ENCODE assay signal across 1 cellular context in the genomic region with DNA sequence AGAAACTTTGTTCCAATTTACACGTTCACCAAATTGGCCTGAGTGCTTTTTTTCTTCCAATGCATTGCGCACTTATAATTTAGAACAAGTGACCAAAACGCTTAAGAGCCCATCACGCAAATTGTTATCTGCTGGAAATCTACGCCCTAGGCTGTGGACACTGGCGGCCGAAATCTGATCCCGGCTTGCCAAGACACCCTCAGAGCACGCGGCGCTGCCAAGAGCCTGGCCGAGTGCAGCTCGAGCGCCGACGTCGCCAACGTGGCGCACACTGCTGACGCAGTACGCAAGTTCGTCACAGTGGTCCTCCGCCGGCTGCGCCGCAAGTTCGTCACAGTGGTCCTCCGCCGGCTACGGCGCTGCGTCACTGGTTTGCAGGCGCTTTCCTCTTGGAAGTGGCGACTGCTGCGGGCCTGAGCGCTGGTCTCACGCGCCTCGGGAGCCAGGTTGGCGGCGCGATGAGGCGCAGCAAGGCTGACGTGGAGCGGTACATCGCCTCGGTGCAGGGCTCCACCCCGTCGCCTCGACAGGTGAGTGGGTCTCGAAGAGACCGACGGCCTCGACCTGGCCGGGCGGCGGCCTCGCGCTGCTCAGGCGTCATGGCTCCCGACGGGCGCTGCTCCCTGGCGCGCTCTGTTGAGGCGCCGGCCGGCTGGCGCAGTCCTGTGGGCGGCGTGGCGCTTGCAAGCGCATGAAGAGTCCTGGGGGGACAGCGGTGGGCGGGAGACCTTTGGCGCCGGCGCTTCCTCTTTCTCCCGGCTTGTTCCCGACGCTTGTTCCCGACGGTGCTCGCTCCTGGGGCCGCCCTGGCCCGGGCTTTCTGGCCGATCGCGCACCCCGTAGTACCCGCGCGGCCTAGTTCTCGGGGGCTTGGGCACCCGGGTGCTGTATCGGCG.
A peak's percentile ranks its signal among the peaks of the same experiment; 100 is the strongest.
TF ChIP-seq lines count a peak whose summit lies in the region.

TSS of gene RANBP2 (plus strand) at position 334 of the 896 bp plus-strand sequence. CDS start at position 459, 125 bp downstream.

TF ChIP-seq in HEK293, 187 proteins besides CTCF, POLR2A, EP300 and RAD21 (continued from another document and continues in another):
- TF ChIP-seq TRIM28 (IDR thresholded peaks at IDR 0.05; ENCODE audit: borderline replicate concordance, low read length), result peak; percentile 83; the same call in 1 of the 2 replicates
- TF ChIP-seq MZF1 (tag by site-specific recombination; IDR thresholded peaks at IDR 0.05; ENCODE audit: borderline replicate concordance), result no peak
- TF ChIP-seq OVOL3 (tag by site-specific recombination; IDR thresholded peaks at IDR 0.05), result 0 out of 2 replicates have a peak, but pooled peaks have one; percentile 10
- TF ChIP-seq ZNF791 (tag by site-specific recombination; IDR thresholded peaks at IDR 0.05), result no peak
- peak; percentile 97 for TF ChIP-seq ZNF501 (tag by site-specific recombination; IDR thresholded peaks at IDR 0.05)
- TF ChIP-seq KLF10 (tag by site-specific recombination; IDR thresholded peaks at IDR 0.05), result 0 out of 2 replicates have a peak, but pooled peaks have one; percentile 17
- TF ChIP-seq SP7 (tag by site-specific recombination; IDR thresholded peaks at IDR 0.05), result peak; percentile 77
- no peak for TF ChIP-seq ZNF350 (tag by site-specific recombination; IDR thresholded peaks at IDR 0.05)
- TF ChIP-seq ZBTB48 (tag by site-specific recombination; IDR thresholded peaks at IDR 0.05), result no peak
- TF ChIP-seq ZNF335 (tag by site-specific recombination; conservative IDR thresholded peaks at IDR 0.05), result peak; percentile 96
- TF ChIP-seq ZNF692 (tag by site-specific recombination; IDR thresholded peaks at IDR 0.05), result peak; percentile 71; the same call in 1 of the 2 replicates
- TF ChIP-seq HOXD13 (CRISPR knock-in tag; IDR thresholded peaks at IDR 0.05; ENCODE audit: borderline replicate concordance), result no peak
- TF ChIP-seq ZNF623 (tag by site-specific recombination; IDR thresholded peaks at IDR 0.05), result no peak
- no peak for TF ChIP-seq ZNF558 (tag by site-specific recombination; IDR thresholded peaks at IDR 0.05)
- TF ChIP-seq GLI4 (tag by site-specific recombination; IDR thresholded peaks at IDR 0.05), result no peak
- no peak for TF ChIP-seq ZNF37A (tag by site-specific recombination; IDR thresholded peaks at IDR 0.05)
- no peak for TF ChIP-seq ZNF23 (tag by site-specific recombination; IDR thresholded peaks at IDR 0.05; ENCODE audit: borderline replicate concordance)
- TF ChIP-seq MYNN (tag by site-specific recombination; IDR thresholded peaks at IDR 0.05; ENCODE audit: borderline replicate concordance), result no peak
- 0 out of 2 replicates have a peak, but pooled peaks have one; percentile 17 for TF ChIP-seq PRDM10 (tag by site-specific recombination; IDR thresholded peaks at IDR 0.05)
- TF ChIP-seq BCL6B (tag by site-specific recombination; IDR thresholded peaks at IDR 0.05), result no peak
- TF ChIP-seq, protein P1, sequence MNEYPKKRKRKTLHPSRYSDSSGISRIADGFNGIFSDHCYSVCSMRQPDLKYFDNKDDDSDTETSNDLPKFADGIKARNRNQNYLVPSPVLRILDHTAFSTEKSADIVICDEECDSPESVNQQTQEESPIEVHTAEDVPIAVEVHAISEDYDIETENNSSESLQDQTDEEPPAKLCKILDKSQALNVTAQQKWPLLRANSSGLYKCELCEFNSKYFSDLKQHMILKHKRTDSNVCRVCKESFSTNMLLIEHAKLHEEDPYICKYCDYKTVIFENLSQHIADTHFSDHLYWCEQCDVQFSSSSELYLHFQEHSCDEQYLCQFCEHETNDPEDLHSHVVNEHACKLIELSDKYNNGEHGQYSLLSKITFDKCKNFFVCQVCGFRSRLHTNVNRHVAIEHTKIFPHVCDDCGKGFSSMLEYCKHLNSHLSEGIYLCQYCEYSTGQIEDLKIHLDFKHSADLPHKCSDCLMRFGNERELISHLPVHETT (tag by site-specific recombination; IDR thresholded peaks at IDR 0.05), result peak; percentile 87
- no peak for TF ChIP-seq ZNF311 (tag by site-specific recombination; IDR thresholded peaks at IDR 0.05; ENCODE audit: borderline replicate concordance)
- peak; percentile 79 for TF ChIP-seq ZFP37 (tag by site-specific recombination; IDR thresholded peaks at IDR 0.05)
- TF ChIP-seq ZBTB11 (tag by site-specific recombination; conservative IDR thresholded peaks at IDR 0.05; ENCODE audit: low read depth), result peak; percentile 84
- TF ChIP-seq ZIC2 (tag by site-specific recombination; IDR thresholded peaks at IDR 0.05), result peak; percentile 63
- TF ChIP-seq ZNF341 (tag by site-specific recombination; IDR thresholded peaks at IDR 0.05; ENCODE audit: low read depth), result no peak
- no peak; the same call in 1 of the 2 replicates for TF ChIP-seq IKZF3 (tag by site-specific recombination; IDR thresholded peaks at IDR 0.05)
- no peak for TF ChIP-seq ZNF585B (tag by site-specific recombination; IDR thresholded peaks at IDR 0.05)
- TF ChIP-seq, protein P2, sequence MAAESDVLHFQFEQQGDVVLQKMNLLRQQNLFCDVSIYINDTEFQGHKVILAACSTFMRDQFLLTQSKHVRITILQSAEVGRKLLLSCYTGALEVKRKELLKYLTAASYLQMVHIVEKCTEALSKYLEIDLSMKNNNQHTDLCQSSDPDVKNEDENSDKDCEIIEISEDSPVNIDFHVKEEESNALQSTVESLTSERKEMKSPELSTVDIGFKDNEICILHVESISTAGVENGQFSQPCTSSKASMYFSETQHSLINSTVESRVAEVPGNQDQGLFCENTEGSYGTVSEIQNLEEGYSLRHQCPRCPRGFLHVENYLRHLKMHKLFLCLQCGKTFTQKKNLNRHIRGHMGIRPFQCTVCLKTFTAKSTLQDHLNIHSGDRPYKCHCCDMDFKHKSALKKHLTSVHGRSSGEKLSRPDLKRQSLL (tag by site-specific recombination; IDR thresholded peaks at IDR 0.05), result peak; percentile 95
- peak; percentile 67; the same call in 1 of the 2 replicates for TF ChIP-seq ZNF660 (tag by site-specific recombination; IDR thresholded peaks at IDR 0.05)
- peak; percentile 69; the same call in 1 of the 2 replicates for TF ChIP-seq KLF16 (tag by site-specific recombination; IDR thresholded peaks at IDR 0.05)
- TF ChIP-seq ZNF629 (tag by site-specific recombination; IDR thresholded peaks at IDR 0.05), result peak; percentile 100
- peak; percentile 43; the same call in 1 of the 2 replicates for TF ChIP-seq ZFHX2 (tag by site-specific recombination; conservative IDR thresholded peaks at IDR 0.05)
- peak; percentile 45 for TF ChIP-seq GLIS1 (tag by site-specific recombination; IDR thresholded peaks at IDR 0.05)
- TF ChIP-seq ZNF571 (tag by site-specific recombination; IDR thresholded peaks at IDR 0.05), result no peak
- TF ChIP-seq ZNF600 (tag by site-specific recombination; IDR thresholded peaks at IDR 0.05), result peak; percentile 94
- peak; percentile 57; the same call in 1 of the 2 replicates for TF ChIP-seq ZNF580 (tag by site-specific recombination; IDR thresholded peaks at IDR 0.05)
- peak; percentile 35; the same call in 1 of the 2 replicates for TF ChIP-seq SCRT2 (tag by site-specific recombination; IDR thresholded peaks at IDR 0.05)
- TF ChIP-seq ZNF133 (tag by site-specific recombination; IDR thresholded peaks at IDR 0.05), result no peak
- peak; percentile 92 for TF ChIP-seq ZBTB26 (tag by site-specific recombination; optimal IDR thresholded peaks at IDR 0.05)
- no peak for TF ChIP-seq ZNF114 (tag by site-specific recombination; IDR thresholded peaks at IDR 0.05)
- TF ChIP-seq ZNF433 (tag by site-specific recombination; IDR thresholded peaks at IDR 0.05; ENCODE audit: low read depth), result no peak
- no peak for TF ChIP-seq BCL11B (tag by site-specific recombination; IDR thresholded peaks at IDR 0.05; ENCODE audit: low read depth)
- TF ChIP-seq, protein P3, sequence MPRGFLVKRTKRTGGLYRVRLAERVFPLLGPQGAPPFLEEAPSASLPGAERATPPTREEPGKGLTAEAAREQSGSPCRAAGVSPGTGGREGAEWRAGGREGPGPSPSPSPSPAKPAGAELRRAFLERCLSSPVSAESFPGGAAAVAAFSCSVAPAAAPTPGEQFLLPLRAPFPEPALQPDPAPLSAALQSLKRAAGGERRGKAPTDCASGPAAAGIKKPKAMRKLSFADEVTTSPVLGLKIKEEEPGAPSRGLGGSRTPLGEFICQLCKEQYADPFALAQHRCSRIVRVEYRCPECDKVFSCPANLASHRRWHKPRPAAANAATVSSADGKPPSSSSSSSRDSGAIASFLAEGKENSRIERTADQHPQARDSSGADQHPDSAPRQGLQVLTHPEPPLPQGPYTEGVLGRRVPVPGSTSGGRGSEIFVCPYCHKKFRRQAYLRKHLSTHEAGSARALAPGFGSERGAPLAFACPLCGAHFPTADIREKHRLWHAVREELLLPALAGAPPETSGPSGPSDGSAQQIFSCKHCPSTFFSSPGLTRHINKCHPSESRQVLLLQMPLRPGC (tag by site-specific recombination; IDR thresholded peaks at IDR 0.05), result peak; percentile 67; the same call in 1 of the 2 replicates
